1 cellular context compared by ENCODE assay signal in genomic region chr2:233064526-233065199, GRCh38.
TF ChIP-seq lines count a peak whose summit lies in the region.

No MANE protein-coding gene starts in this region.

TF ChIP-seq in K562, 482 proteins besides CTCF, POLR2A, EP300 and RAD21:
- no peak for TF ChIP-seq DIDO1 (tag; IDR thresholded peaks at IDR 0.05; ENCODE audit: low read depth)
- TF ChIP-seq ZNF217 (CRISPR knock-in tag; IDR thresholded peaks at IDR 0.05): no peak
- TF ChIP-seq PTBP1 (IDR thresholded peaks at IDR 0.05; ENCODE audit: low read depth, low read length): no peak
- no peak for TF ChIP-seq MITF (IDR thresholded peaks at IDR 0.05)
- TF ChIP-seq SIN3A (IDR thresholded peaks at IDR 0.05; ENCODE audit: borderline replicate concordance in 2 of 2, control insufficient read depth in 1 of 2, low read depth in 2 of 2, low read length in 2 of 2): no peak
- no peak for TF ChIP-seq IRF1 (CRISPR knock-in tag; IDR thresholded peaks at IDR 0.05; ENCODE audit: borderline replicate concordance)
- TF ChIP-seq HDAC6 (IDR thresholded peaks at IDR 0.05; ENCODE audit: low read depth, low read length): no peak
- TF ChIP-seq TARDBP (IDR thresholded peaks at IDR 0.05): no peak
